11 cellular contexts compared by ENCODE assay signal in the genomic region with DNA sequence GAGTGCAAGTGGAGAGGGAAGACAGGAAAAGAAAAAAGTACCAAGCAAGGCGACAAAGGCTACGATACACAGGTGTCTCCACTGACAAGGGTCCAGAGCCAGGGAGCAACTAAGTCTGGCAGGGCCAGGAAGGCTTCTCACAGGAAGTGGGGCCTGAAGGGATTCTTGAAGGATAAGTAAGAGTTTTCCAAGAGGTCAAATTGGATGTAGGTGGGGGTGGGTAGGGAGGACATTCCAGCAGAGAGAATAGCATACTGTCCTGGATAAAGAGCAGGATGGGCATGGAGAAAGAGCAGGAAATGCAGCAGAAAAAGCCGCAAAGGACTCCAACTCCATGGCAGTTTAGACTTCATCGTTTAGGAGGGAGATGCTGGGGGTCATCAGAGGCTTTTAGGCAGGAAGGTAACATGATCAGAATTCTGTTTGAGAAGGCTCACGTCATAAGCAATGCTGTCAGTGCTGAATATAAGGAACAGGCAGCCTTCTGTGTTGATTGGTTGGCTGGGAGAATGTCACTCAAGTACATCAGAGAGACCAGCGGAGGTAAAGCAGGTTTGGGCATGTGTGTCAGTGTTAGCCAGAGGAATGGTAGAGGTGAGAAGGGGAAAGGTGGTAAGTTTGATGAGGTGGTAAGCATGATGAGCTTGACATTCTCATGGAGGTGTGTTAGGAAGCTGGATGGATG. TPM values are rescaled to one million over a fixed set of nuclear protein-coding genes. Genes with fewer than 3 reads are reported as not detected.
A peak's percentile ranks its signal among the peaks of the same experiment; 100 is the strongest.
DNase-seq lines count a peak whose midpoint lies in the region; ATAC-seq and TF ChIP-seq lines count a peak whose summit lies in the region.
"Had no signal": no experiment of that assay in that cellular context is flagged by ENCODE, and none has a peak within 500 bp of the region (broad histone marks: within the 10 kb centered on the region; RNA-seq: fewer than 3 reads in every experiment).

No MANE protein-coding gene starts in this region.

- no peak overlapping the region for H3K4me3 ChIP-seq in neural progenitor cell

- no peaks in the 10 kb centered on the region for H3K4me1 ChIP-seq in neural progenitor cell

- DNase-seq in activated CD4-positive, alpha-beta T cell treated with anti-CD3 and anti-CD28 coated beads, Interleukin-2, amount 10 ng/mL, durations not matched to agents 24 days and 14 days, result peak; percentile 67
- DNase-seq in activated CD4-positive, alpha-beta T cell treated with anti-CD3 and anti-CD28 coated beads for 48 hours, result no peak
- DNase-seq in T-helper 2 cell treated with Interferon-gamma antibody and Interleukin-4, amounts not matched to agents 5 μg/mL and 100 μg/mL, for 36 hours (ENCODE audit: low spot score), result no peak
- DNase-seq in foreskin melanocyte (peak; percentile 13), AG08395 (ENCODE audit: low spot score) (no peak), neural progenitor cell (ENCODE audit: low spot score) (no peak)
- DNase-seq in stimulated activated naive CD8-positive, alpha-beta T cell treated with anti-CD3 and anti-CD28 coated beads, Interleukin-15, Interleukin-2, amounts not matched to agents 100 U/mL and 50 U/mL, for 24 hours, result no peak
- DNase-seq: NCI-H2081, trophoblast cell had no signal

- H3K9me3 Mint-ChIP-seq in activated CD4-positive, alpha-beta T cell treated with anti-CD3 and anti-CD28 coated beads, Interleukin-2, amount 10 ng/mL, durations not matched to agents 24 days and 14 days, result no peaks in the 10 kb centered on the region
- H3K9me3 Mint-ChIP-seq in T-helper 2 cell treated with Interferon-gamma antibody and Interleukin-4, amounts not matched to agents 5 μg/mL and 100 μg/mL, for 36 hours, result no peaks in the 10 kb centered on the region
- no peaks in the 10 kb centered on the region for H3K9me3 Mint-ChIP-seq in neural progenitor cell
- H3K9me3 Mint-ChIP-seq: neural crest cell had no signal

- intact Hi-C loops in activated CD4-positive, alpha-beta T cell treated with anti-CD3 and anti-CD28 coated beads, Interleukin-2, amount 10 ng/mL, durations not matched to agents 24 days and 14 days (cut with micrococcal nuclease), result loop anchor here (1.0 to 10.0 kb wide), 5 partner anchors 7 to 1315 kb away; partner anchors contain the start of genes PCBP1 and PPP3R1

- peak overlapping the region; percentile 92 for H3K27ac Mint-ChIP-seq in activated CD4-positive, alpha-beta T cell treated with anti-CD3 and anti-CD28 coated beads, Interleukin-2, amount 10 ng/mL, durations not matched to agents 24 days and 14 days
- H3K27ac Mint-ChIP-seq in T-helper 2 cell treated with Interferon-gamma antibody and Interleukin-4, amounts not matched to agents 5 μg/mL and 100 μg/mL, for 36 hours, result peak overlapping the region; percentile 98
- no peak overlapping the region for H3K27ac Mint-ChIP-seq in neural progenitor cell

- H3K36me3 Mint-ChIP-seq in activated CD4-positive, alpha-beta T cell treated with anti-CD3 and anti-CD28 coated beads, Interleukin-2, amount 10 ng/mL, durations not matched to agents 24 days and 14 days (ENCODE audit: low read depth), result peaks cover 21% of the 10 kb centered on the region
- H3K36me3 Mint-ChIP-seq in T-helper 2 cell treated with Interferon-gamma antibody and Interleukin-4, amounts not matched to agents 5 μg/mL and 100 μg/mL, for 36 hours (ENCODE audit: low read depth), result peaks cover 52% of the 10 kb centered on the region
- no peaks in the 10 kb centered on the region for H3K36me3 Mint-ChIP-seq in neural progenitor cell

- H3F3A ChIP-seq in neural progenitor cell (ENCODE audit: low read depth), result no peaks in the 10 kb centered on the region

- H3K4me1 Mint-ChIP-seq in activated CD4-positive, alpha-beta T cell treated with anti-CD3 and anti-CD28 coated beads, Interleukin-2, amount 10 ng/mL, durations not matched to agents 24 days and 14 days, result peaks cover 93% of the 10 kb centered on the region
- peaks cover 95% of the 10 kb centered on the region for H3K4me1 Mint-ChIP-seq in T-helper 2 cell treated with Interferon-gamma antibody and Interleukin-4, amounts not matched to agents 5 μg/mL and 100 μg/mL, for 36 hours (ENCODE audit: low read depth)
- no peaks in the 10 kb centered on the region for H3K4me1 Mint-ChIP-seq in neural progenitor cell

- H3K27ac ChIP-seq in neural progenitor cell, result no peak overlapping the region

- no peak overlapping the region for H2AFZ ChIP-seq in neural progenitor cell (replicated peaks)

- H3K79me2 ChIP-seq in neural progenitor cell (ENCODE audit: low read depth), result no peaks in the 10 kb centered on the region

- H3K9me3 ChIP-seq in neural progenitor cell (ENCODE audit: low read depth), result no peaks in the 10 kb centered on the region

- no peak overlapping the region for H3K4me2 ChIP-seq in neural progenitor cell

- no peak for TF ChIP-seq CTCF in neural progenitor cell (IDR thresholded peaks at IDR 0.05)

- no peaks in the 10 kb centered on the region for H3K27me3 Mint-ChIP-seq in activated CD4-positive, alpha-beta T cell treated with anti-CD3 and anti-CD28 coated beads, Interleukin-2, amount 10 ng/mL, durations not matched to agents 24 days and 14 days
- H3K27me3 Mint-ChIP-seq in T-helper 2 cell treated with Interferon-gamma antibody and Interleukin-4, amounts not matched to agents 5 μg/mL and 100 μg/mL, for 36 hours (ENCODE audit: low read depth), result no peaks in the 10 kb centered on the region
- no peaks in the 10 kb centered on the region for H3K27me3 Mint-ChIP-seq in neural progenitor cell (ENCODE audit: insufficient read depth, low read depth)

- no peak overlapping the region for H3K9ac ChIP-seq in neural progenitor cell

- H3K4me3 Mint-ChIP-seq in activated CD4-positive, alpha-beta T cell treated with anti-CD3 and anti-CD28 coated beads, Interleukin-2, amount 10 ng/mL, durations not matched to agents 24 days and 14 days, result peak overlapping the region; percentile 71
- H3K4me3 Mint-ChIP-seq in T-helper 2 cell treated with Interferon-gamma antibody and Interleukin-4, amounts not matched to agents 5 μg/mL and 100 μg/mL, for 36 hours, result peak overlapping the region; percentile 63
- no peak overlapping the region for H3K4me3 Mint-ChIP-seq in neural progenitor cell
- H3K4me3 Mint-ChIP-seq: neural crest cell had no signal

- H4K20me1 ChIP-seq in neural progenitor cell (ENCODE audit: low read depth), result no peaks in the 10 kb centered on the region

- H3K27me3 ChIP-seq in neural progenitor cell, result no peaks in the 10 kb centered on the region

- ATAC-seq in stimulated activated naive CD8-positive, alpha-beta T cell treated with anti-CD3 and anti-CD28 coated beads, Interleukin-15, Interleukin-2, amounts not matched to agents 100 U/mL and 50 U/mL, for 24 hours, result peak; percentile 9
- no peak for ATAC-seq in HG02973 (IDR thresholded peaks at IDR 0.05; ENCODE audit: unreplicated experiment)

- H3K36me3 ChIP-seq in neural progenitor cell, result no peaks in the 10 kb centered on the region

RNA-seq across cellular contexts. Expression of gene ARHGAP25, which starts 35.1 kb away (rescaled TPM):
- 37.8 and 42.2 TPM in 2 replicates for total RNA-seq in activated CD4-positive, alpha-beta T cell treated with anti-CD3 and anti-CD28 coated beads, Interleukin-2, amount 10 ng/mL, durations not matched to agents 24 days and 14 days
- 3.0 and 5.8 TPM in 2 replicates for total RNA-seq in neural progenitor cell (ENCODE audit: low replicate concordance)

Comparison
In these comparisons a context has a peak if more than half of its experiments do, and no peak if none do; other contexts are left out.
1. DNase-seq: peak in activated CD4-positive, alpha-beta T cell treated with anti-CD3 and anti-CD28 coated beads, Interleukin-2, amount 10 ng/mL, durations not matched to agents 24 days and 14 days (single experiment) and foreskin melanocyte (single experiment); none in activated CD4-positive, alpha-beta T cell treated with anti-CD3 and anti-CD28 coated beads for 48 hours (single experiment), T-helper 2 cell treated with Interferon-gamma antibody and Interleukin-4, amounts not matched to agents 5 μg/mL and 100 μg/mL, for 36 hours (single experiment), stimulated activated naive CD8-positive, alpha-beta T cell treated with anti-CD3 and anti-CD28 coated beads, Interleukin-15, Interleukin-2, amounts not matched to agents 100 U/mL and 50 U/mL, for 24 hours (single experiment), AG08395 (single experiment) and neural progenitor cell (single experiment).